Comparison of ENCODE assay signal across 27 cellular contexts in the genomic region with DNA sequence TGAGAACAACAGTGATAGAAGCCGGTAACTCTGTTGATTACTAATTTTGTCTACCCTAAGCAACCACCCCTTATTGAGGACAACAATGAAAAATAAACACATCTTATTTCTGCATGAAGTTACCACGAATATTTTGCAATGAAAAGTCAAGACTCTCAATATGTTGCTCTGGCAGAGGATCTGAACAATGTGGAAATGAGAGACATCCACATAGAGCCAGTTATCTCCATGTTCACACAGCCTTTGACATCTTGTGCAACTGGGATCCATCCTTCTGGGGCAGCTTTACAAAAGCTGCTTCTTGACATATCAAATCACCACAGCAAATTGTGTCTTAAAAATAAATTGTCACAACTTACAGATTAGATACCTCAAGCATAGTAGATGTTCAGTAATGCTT. TPM values are rescaled to one million over a fixed set of nuclear protein-coding genes. Genes with fewer than 3 reads are reported as not detected.
"Had no signal": no experiment of that assay in that cellular context is flagged by ENCODE, and none has a peak within 500 bp of the region (broad histone marks: within the 10 kb centered on the region; RNA-seq: fewer than 3 reads in every experiment).

No MANE protein-coding gene starts in this region.

- H3K27ac ChIP-seq: neutrophil, right lobe of liver, testis, transverse colon had no signal

- H3K27me3 ChIP-seq: neutrophil, right lobe of liver, testis, transverse colon had no signal

- ATAC-seq: activated T-helper 17 cell treated with anti-CD3 and anti-CD28 coated beads, Interleukin-2, amount 50 U/mL, for 72 hours; left colon; right lobe of liver; SK-N-SH treated with all-trans-retinoic acid at 6 μM for 48 hours; stimulated activated naive CD8-positive, alpha-beta T cell treated with anti-CD3 and anti-CD28 coated beads, Interleukin-15, Interleukin-2, amounts not matched to agents 100 U/mL and 50 U/mL, for 24 hours; T-helper 17 cell; WTC11 had no signal

- H3K4me3 ChIP-seq: lung, right lobe of liver, testis, transverse colon had no signal

- FAIRE-seq: bronchial epithelial cell, endothelial cell of umbilical vein, frontal cortex had no signal

- H3K36me3 Mint-ChIP-seq: WTC11 had no signal

- H3K4me1 Mint-ChIP-seq: activated CD4-positive, alpha-beta memory T cell treated with anti-CD3 and anti-CD28 coated beads, Interleukin-2, amount 10 ng/mL, durations not matched to agents 7 days and 5 days; activated CD4-positive, alpha-beta T cell treated with anti-CD3 and anti-CD28 coated beads, Interleukin-2, amount 10 ng/mL, durations not matched to agents 7 days and 5 days; activated T-helper 17 cell treated with anti-CD3 and anti-CD28 coated beads, Interleukin-2, amount 50 U/mL, for 72 hours; T-helper 17 cell had no signal

- H3K36me3 ChIP-seq: neutrophil, right lobe of liver, transverse colon had no signal

- H3K9me3 ChIP-seq: neutrophil, right lobe of liver, testis, transverse colon had no signal

- DNase-seq: activated CD4-positive, alpha-beta memory T cell treated with anti-CD3 and anti-CD28 coated beads, Interleukin-2, amount 10 ng/mL, durations not matched to agents 7 days and 5 days; activated CD4-positive, alpha-beta T cell treated with anti-CD3 and anti-CD28 coated beads for 1 hour; activated CD4-positive, alpha-beta T cell treated with anti-CD3 and anti-CD28 coated beads, Interleukin-2, amount 10 ng/mL, durations not matched to agents 7 days and 5 days; activated CD8-positive, alpha-beta memory T cell treated with anti-CD3 and anti-CD28 coated beads, Interleukin-2, amount 50 U/mL, for 48 hours; activated gamma-delta T cell treated with Interleukin-2 at 50 U/mL for 16 hours; activated naive CD4-positive, alpha-beta T cell treated with anti-CD3 and anti-CD28 coated beads, Interleukin-2, amount 50 U/mL, for 16 hours; activated T-cell treated with anti-CD3 and anti-CD28 coated beads, Interleukin-2, amount 50 U/mL, for 24 hours; amygdala; cortex of kidney; islet precursor cell; left colon; nephron progenitor cell; right lobe of liver; stimulated activated CD4-positive, alpha-beta T cell treated with anti-CD3 and anti-CD28 coated beads, Interleukin-2, amount 100 ng/mL, for 48 hours; stimulated activated naive CD8-positive, alpha-beta T cell treated with anti-CD3 and anti-CD28 coated beads, Interleukin-15, Interleukin-2, amounts not matched to agents 100 U/mL and 50 U/mL, for 24 hours; T-helper 17 cell; T1000; testis; transverse colon had no signal

- H3K4me1 ChIP-seq: right lobe of liver, testis, transverse colon had no signal

- H3K4me3 Mint-ChIP-seq: activated CD4-positive, alpha-beta memory T cell treated with anti-CD3 and anti-CD28 coated beads, Interleukin-2, amount 10 ng/mL, durations not matched to agents 7 days and 5 days; activated CD4-positive, alpha-beta T cell treated with anti-CD3 and anti-CD28 coated beads, Interleukin-2, amount 10 ng/mL, durations not matched to agents 7 days and 5 days; activated T-cell treated with anti-CD3 and anti-CD28 coated beads, Interleukin-2, amount 50 U/mL, for 24 hours; activated T-helper 17 cell treated with anti-CD3 and anti-CD28 coated beads, Interleukin-2, amount 50 U/mL, for 72 hours; nephron progenitor cell; T-helper 17 cell; WTC11 had no signal

- H3K9me3 Mint-ChIP-seq: activated CD4-positive, alpha-beta memory T cell treated with anti-CD3 and anti-CD28 coated beads, Interleukin-2, amount 10 ng/mL, durations not matched to agents 7 days and 5 days; activated CD4-positive, alpha-beta T cell treated with anti-CD3 and anti-CD28 coated beads, Interleukin-2, amount 10 ng/mL, durations not matched to agents 7 days and 5 days; activated T-cell treated with anti-CD3 and anti-CD28 coated beads, Interleukin-2, amount 50 U/mL, for 24 hours; activated T-helper 17 cell treated with anti-CD3 and anti-CD28 coated beads, Interleukin-2, amount 50 U/mL, for 72 hours; nephron progenitor cell; WTC11 had no signal

RNA-seq across cellular contexts. Expression of a gene that starts 10.2 kb away (rescaled TPM):
- total RNA-seq: activated CD4-positive, alpha-beta memory T cell treated with anti-CD3 and anti-CD28 coated beads, Interleukin-2, amount 10 ng/mL, durations not matched to agents 7 days and 5 days; activated CD4-positive, alpha-beta T cell treated with anti-CD3 and anti-CD28 coated beads, Interleukin-2, amount 10 ng/mL, durations not matched to agents 7 days and 5 days; activated T-helper 17 cell treated with anti-CD3 and anti-CD28 coated beads, Interleukin-2, amount 50 U/mL, for 72 hours; endothelial cell of umbilical vein; T-helper 17 cell had no signal
